ENCODE assay signal across 22 cellular contexts in genomic region chr12:100974747-100975146, GRCh38.
DNase-seq lines count a peak whose midpoint lies in the region; ATAC-seq, FAIRE-seq and TF ChIP-seq lines count a peak whose summit lies in the region.
"Had no signal": no experiment of that assay in that cellular context is flagged by ENCODE, and none has a peak within 500 bp of the region (broad histone marks: within the 10 kb centered on the region; RNA-seq: fewer than 3 reads in every experiment).

No MANE protein-coding gene starts in this region.

- POLR2A ChIA-PET in A673 (lab: Charles Lee; ENCODE audit: low non-redundant PET), result no interaction called here
- POLR2A ChIA-PET in H1 (lab: Charles Lee; ENCODE audit: partially characterized antibody), result no interaction called here

- H3K79me1 ChIP-seq in H1 (ENCODE audit: low read depth, low read length), result no peaks in the 10 kb centered on the region
- no peaks in the 10 kb centered on the region for H3K79me1 ChIP-seq in neuronal stem cell (ENCODE audit: low read depth, low read length)
- H3K79me1 ChIP-seq in mesenchymal stem cell (replicated peaks; ENCODE audit: low read length, poor library complexity, severe bottlenecking), result no peaks in the 10 kb centered on the region

- H2BK5ac ChIP-seq in H1 (ENCODE audit: low read depth, low read length) (no peak overlapping the region), neuronal stem cell (ENCODE audit: low read length) (no peak overlapping the region), mesenchymal stem cell (ENCODE audit: low read depth, low read length, poor library complexity, severe bottlenecking) (no peak overlapping the region)

- no TSS peak for BruUV-seq in A673 (replicated peaks; lab: Mats Ljungman, UMichigan)

- H4K8ac ChIP-seq in H1 (ENCODE audit: extremely low read depth, insufficient read depth, low read length), result no peak overlapping the region
- no peak overlapping the region for H4K8ac ChIP-seq in neuronal stem cell (ENCODE audit: low read depth, low read length)
- H4K8ac ChIP-seq in mesenchymal stem cell (ENCODE audit: low read length), result no peak overlapping the region

- TF ChIP-seq EP300 in H1 (IDR thresholded peaks at IDR 0.05; ENCODE audit: borderline replicate concordance in 1 of 2, low read depth in 2 of 2, low read length in 2 of 2), result no peak

- intact Hi-C loops in A673 (cut with micrococcal nuclease; ENCODE audit: unreplicated experiment) (no loop called here), dorsolateral prefrontal cortex (cut with DNase I) (no loop called here)

- no peak overlapping the region for H2BK20ac ChIP-seq in H1 (ENCODE audit: low read length)

- H3K27ac ChIP-seq in A673 (ENCODE audit: low read depth, low read length, poor library complexity, severe bottlenecking) (peak overlapping the region; percentile 11), H1 (ENCODE audit: low read depth, low read length) (no peak overlapping the region), neuronal stem cell (replicated peaks; ENCODE audit: low read length) (no peak overlapping the region), dorsolateral prefrontal cortex (no peak overlapping the region), mesenchymal stem cell (ENCODE audit: low read length, poor library complexity, severe bottlenecking) (no peak overlapping the region)
- H3K27ac ChIP-seq: A549, BLaER1, C4-2B had no signal

- no peaks in the 10 kb centered on the region for H3K79me2 ChIP-seq in H1 (ENCODE audit: control insufficient read depth in 1 of 2, insufficient read depth in 2 of 2, low read length in 2 of 2)

- no peak for TF ChIP-seq POLR2A in H1 (IDR thresholded peaks at IDR 0.05; ENCODE audit: control extremely low read depth in 1 of 2, low read depth in 2 of 2, low read length in 2 of 2)

- H3K4me1 ChIP-seq in A673 (ENCODE audit: insufficient read depth, low read length, poor library complexity, severe bottlenecking), result peaks cover 26% of the 10 kb centered on the region
- H3K4me1 ChIP-seq in H1 (replicated peaks in 1 of 4; ENCODE audit: control insufficient read depth in 3 of 4, insufficient read depth in 4 of 4, low read length in 3 of 4), result peaks cover 0 to 6% (median 2%) of the 10 kb centered on the region in 4 experiments; a peak in 2 of 7 replicates
- peaks cover 0 to 5% of the 10 kb centered on the region in 2 donors for H3K4me1 ChIP-seq in neuronal stem cell (ENCODE audit: control insufficient read depth in 2 of 2, insufficient read depth in 1 of 2, low read depth in 1 of 2, low read length in 2 of 2)
- H3K4me1 ChIP-seq in mesenchymal stem cell (ENCODE audit: control insufficient read depth, insufficient read depth, low read depth, low read length), result no peaks in the 10 kb centered on the region
- H3K4me1 ChIP-seq: A549, BLaER1, Caco-2 had no signal

- no peak for TF ChIP-seq RAD21 in H1 (IDR thresholded peaks at IDR 0.05 in 1 of 2, conservative IDR thresholded peaks at IDR 0.05 in 1 of 2; ENCODE audit: low read depth in 2 of 2, low read length in 2 of 2)

- H2AFZ ChIP-seq in H1 (ENCODE audit: low read length) (0 out of 2 replicates have a peak overlapping the region, but pooled peaks have one; percentile 51), neuronal stem cell (ENCODE audit: low read length) (peak overlapping the region; percentile 29), mesenchymal stem cell (ENCODE audit: low read depth, low read length) (no peak overlapping the region)

- H2AK5ac ChIP-seq in H1 (ENCODE audit: low read depth, low read length) (no peak overlapping the region), neuronal stem cell (ENCODE audit: low read depth, low read length) (no peak overlapping the region), mesenchymal stem cell (ENCODE audit: low read length, severe bottlenecking) (no peak overlapping the region)

- H3K27me3 ChIP-seq in A673 (replicated peaks; ENCODE audit: insufficient read depth, low read depth, low read length, poor library complexity) (no peaks in the 10 kb centered on the region), H1 (replicated peaks in 1 of 4; ENCODE audit: control insufficient read depth in 3 of 4, extremely low read depth in 1 of 4, insufficient read depth in 3 of 4, low read length in 3 of 4) (no peaks in the 10 kb centered on the region), neuronal stem cell (ENCODE audit: control insufficient read depth in 3 of 3, insufficient read depth in 3 of 3, low read depth in 1 of 3, low read length in 3 of 3) (no peaks in the 10 kb centered on the region), dorsolateral prefrontal cortex (no peaks in the 10 kb centered on the region), mesenchymal stem cell (ENCODE audit: control insufficient read depth in 1 of 2, insufficient read depth in 1 of 2, low read length in 2 of 2) (no peaks in the 10 kb centered on the region)
- H3K27me3 ChIP-seq: BLaER1 had no signal

- no peak for FAIRE-seq in H1 (lab: Jason Lieb, UNC)
- FAIRE-seq: A549, GM12878 had no signal

- ATAC-seq in GM18511 (IDR thresholded peaks at IDR 0.05; ENCODE audit: unreplicated experiment), result no peak
- ATAC-seq: A549; CD8-positive, alpha-beta T cell; GM12878 had no signal

- TF ChIP-seq CTCF in A673 (conservative IDR thresholded peaks at IDR 0.05; ENCODE audit: low read depth, low read length) (no peak), LNCaP clone FGC (IDR thresholded peaks at IDR 0.05; ENCODE audit: control insufficient read depth, extremely low read depth, insufficient read depth) (no peak), H1 (IDR thresholded peaks at IDR 0.05; ENCODE audit: control extremely low read depth in 1 of 3, insufficient read depth in 1 of 3, low read depth in 1 of 3, low read length in 3 of 3) (no peak), dorsolateral prefrontal cortex (IDR thresholded peaks at IDR 0.05 in 54 of 56, conservative IDR thresholded peaks at IDR 0.05 in 2 of 56; ENCODE audit: low read depth in 1 of 56, partially characterized antibody in 56 of 56) (no peak)

- H3K4me2 ChIP-seq in H1 (ENCODE audit: insufficient read depth in 1 of 2, low read depth in 2 of 2, low read length in 2 of 2) (no peak overlapping the region), neuronal stem cell (ENCODE audit: insufficient read depth, low read length, poor library complexity, severe bottlenecking) (no peak overlapping the region), mesenchymal stem cell (ENCODE audit: low read length, poor library complexity, severe bottlenecking) (no peak overlapping the region)
- H3K4me2 ChIP-seq: A549, BLaER1 had no signal

- H3K18ac ChIP-seq in H1 (ENCODE audit: extremely low read depth, low read length) (no peak overlapping the region), neuronal stem cell (ENCODE audit: low read length) (no peak overlapping the region), mesenchymal stem cell (ENCODE audit: low read depth in 1 of 2, low read length in 2 of 2) (no peak overlapping the region)

- DNase-seq in A673 (ENCODE audit: low spot score) (no peak), LNCaP clone FGC (ENCODE audit: low read depth) (peak; percentile 91), H1 (ENCODE audit: low read depth in 1 of 2, low spot score in 2 of 2) (no peak), neuronal stem cell (ENCODE audit: low spot score) (no peak), dorsolateral prefrontal cortex (no peak), mesenchymal stem cell (no peak)
- DNase-seq: 8988T; Caco-2; CD4-positive, CD25-positive, alpha-beta regulatory T cell; CD8-positive, alpha-beta T cell; DMS 273 treated with DMSO at 0.1 percent for 48 hours; DMS79; EL; GDM1; GOT3; H7; HCEC 1CT had no signal

- H4K5ac ChIP-seq in H1 (ENCODE audit: insufficient read length, low read depth, low read length), result no peak overlapping the region

- H3K23ac ChIP-seq in H1 (ENCODE audit: insufficient read length) (no peak overlapping the region), neuronal stem cell (ENCODE audit: low read depth, low read length, poor library complexity) (no peak overlapping the region), mesenchymal stem cell (ENCODE audit: low read length in 2 of 2) (no peak overlapping the region)

- H4K20me1 ChIP-seq in H1 (replicated peaks in 1 of 2; ENCODE audit: control insufficient read depth in 1 of 2, insufficient read depth in 2 of 2, low read length in 2 of 2), result no peaks in the 10 kb centered on the region
- H4K20me1 ChIP-seq: BLaER1 had no signal

- no peaks in the 10 kb centered on the region for H3K23me2 ChIP-seq in H1 (ENCODE audit: low read depth, low read length)

- no peak overlapping the region for H3K4ac ChIP-seq in H1 (replicated peaks; ENCODE audit: insufficient read length, low read depth, low read length)
- no peak overlapping the region for H3K4ac ChIP-seq in neuronal stem cell (ENCODE audit: low read length)
- H3K4ac ChIP-seq in mesenchymal stem cell (ENCODE audit: low read depth in 1 of 2, low read length in 2 of 2), result no peak overlapping the region

- H3K4me3 ChIP-seq in A673 (ENCODE audit: low read depth, low read length, poor library complexity, severe bottlenecking), result no peak overlapping the region
- H3K4me3 ChIP-seq in LNCaP clone FGC (ENCODE audit: low read depth, low read length), result peak overlapping the region; percentile 10
- no peak overlapping the region for H3K4me3 ChIP-seq in H1 (ENCODE audit: extremely low read depth in 1 of 4, insufficient read depth in 2 of 4, low read depth in 3 of 4, low read length in 4 of 4)
- H3K4me3 ChIP-seq in neuronal stem cell (ENCODE audit: low read length in 2 of 2), result no peak overlapping the region
- H3K4me3 ChIP-seq in dorsolateral prefrontal cortex, result no peak overlapping the region
- no peak overlapping the region for H3K4me3 ChIP-seq in mesenchymal stem cell (ENCODE audit: insufficient read depth in 1 of 2, low read depth in 1 of 2, low read length in 2 of 2)
- H3K4me3 ChIP-seq: A549, BLaER1, GM12878 had no signal

- H2BK12ac ChIP-seq in H1 (ENCODE audit: low read depth, low read length) (no peak overlapping the region), neuronal stem cell (ENCODE audit: low read length) (no peak overlapping the region), mesenchymal stem cell (ENCODE audit: low read length in 2 of 2) (no peak overlapping the region)

- H4K91ac ChIP-seq in H1 (replicated peaks; ENCODE audit: insufficient read length, low read length), result no peak overlapping the region
- no peak overlapping the region for H4K91ac ChIP-seq in neuronal stem cell (ENCODE audit: low read depth, low read length, poor library complexity)
- no peak overlapping the region for H4K91ac ChIP-seq in mesenchymal stem cell (ENCODE audit: low read length)

- H3K9ac ChIP-seq in H1 (replicated peaks in 1 of 4; ENCODE audit: extremely low read depth in 1 of 4, low read depth in 3 of 4, low read length in 3 of 4) (no peak overlapping the region), neuronal stem cell (ENCODE audit: low read depth, low read length, poor library complexity) (no peak overlapping the region), mesenchymal stem cell (ENCODE audit: low read length) (no peak overlapping the region)
- H3K9ac ChIP-seq: BLaER1 had no signal

- H2BK15ac ChIP-seq in H1 (ENCODE audit: low read length) (no peak overlapping the region), neuronal stem cell (ENCODE audit: low read length) (no peak overlapping the region), mesenchymal stem cell (ENCODE audit: low read depth, poor library complexity, severe bottlenecking) (no peak overlapping the region)

- CTCF ChIA-PET in A673 (lab: Charles Lee), result no interaction called here
- CTCF ChIA-PET in H1 (lab: Charles Lee; ENCODE audit: partially characterized antibody), result no interaction called here

- H3K36me3 ChIP-seq in A673 (ENCODE audit: insufficient read depth, low read length, poor library complexity, severe bottlenecking) (no peaks in the 10 kb centered on the region), H1 (ENCODE audit: control insufficient read depth in 2 of 4, insufficient read depth in 4 of 4, low read length in 3 of 4) (no peaks in the 10 kb centered on the region), neuronal stem cell (replicated peaks in 1 of 2; ENCODE audit: control insufficient read depth in 2 of 2, insufficient read depth in 2 of 2, low read length in 2 of 2) (no peaks in the 10 kb centered on the region), mesenchymal stem cell (ENCODE audit: control insufficient read depth in 1 of 2, insufficient read depth in 2 of 2, low read depth in 1 of 2, low read length in 2 of 2) (no peaks in the 10 kb centered on the region)
- H3K36me3 ChIP-seq: BLaER1 had no signal

- H3K14ac ChIP-seq in H1 (ENCODE audit: insufficient read length), result no peak overlapping the region
- peak overlapping the region; percentile 21 for H3K14ac ChIP-seq in neuronal stem cell (ENCODE audit: low read length)
- no peak overlapping the region for H3K14ac ChIP-seq in mesenchymal stem cell (ENCODE audit: low read length in 2 of 2)

- WGBS in H1 (ENCODE audit: extremely low coverage in 1 of 2, insufficient coverage in 1 of 2, insufficient read length in 1 of 2, insufficient replicate concordance in 2 of 2, low coverage in 1 of 2, low lambda C conversion rate in 2 of 2, missing lambda C conversion rate in 1 of 2), 2 experiments, result 87% methylated on average over 9 of the region's 9 CpGs; no CpG with 5 or more reads in 1 of the 2 experiments
- no CpG with 5 or more reads among the region's 9 CpGs for WGBS in neuronal stem cell (ENCODE audit: extremely low coverage in 2 of 2, insufficient read length in 2 of 2, insufficient replicate concordance in 1 of 2), 2 donors
- WGBS in mesenchymal stem cell, result 95% methylated on average over 6 of the region's 9 CpGs

- no peak overlapping the region for H2BK120ac ChIP-seq in H1 (replicated peaks; ENCODE audit: low read depth, low read length)
- H2BK120ac ChIP-seq in neuronal stem cell (ENCODE audit: low read depth, low read length), result no peak overlapping the region
- no peak overlapping the region for H2BK120ac ChIP-seq in mesenchymal stem cell (ENCODE audit: low read depth, low read length)

- H3K56ac ChIP-seq in H1 (replicated peaks; ENCODE audit: insufficient read length, low read depth, low read length), result no peak overlapping the region

- H3K9me3 ChIP-seq in A673 (ENCODE audit: low read depth, low read length, poor library complexity, severe bottlenecking) (no peaks in the 10 kb centered on the region), H1 (ENCODE audit: insufficient read depth in 2 of 2, low read depth in 1 of 2, low read length in 1 of 2) (no peaks in the 10 kb centered on the region), neuronal stem cell (replicated peaks in 1 of 2; ENCODE audit: control insufficient read depth in 2 of 2, insufficient read depth in 1 of 2, low read depth in 1 of 2, low read length in 2 of 2) (no peaks in the 10 kb centered on the region), mesenchymal stem cell (ENCODE audit: control insufficient read depth, low read length) (no peaks in the 10 kb centered on the region)
- H3K9me3 ChIP-seq: A549, BLaER1, Caco-2 had no signal
